1 cellular context compared by ENCODE assay signal in the genomic region with DNA sequence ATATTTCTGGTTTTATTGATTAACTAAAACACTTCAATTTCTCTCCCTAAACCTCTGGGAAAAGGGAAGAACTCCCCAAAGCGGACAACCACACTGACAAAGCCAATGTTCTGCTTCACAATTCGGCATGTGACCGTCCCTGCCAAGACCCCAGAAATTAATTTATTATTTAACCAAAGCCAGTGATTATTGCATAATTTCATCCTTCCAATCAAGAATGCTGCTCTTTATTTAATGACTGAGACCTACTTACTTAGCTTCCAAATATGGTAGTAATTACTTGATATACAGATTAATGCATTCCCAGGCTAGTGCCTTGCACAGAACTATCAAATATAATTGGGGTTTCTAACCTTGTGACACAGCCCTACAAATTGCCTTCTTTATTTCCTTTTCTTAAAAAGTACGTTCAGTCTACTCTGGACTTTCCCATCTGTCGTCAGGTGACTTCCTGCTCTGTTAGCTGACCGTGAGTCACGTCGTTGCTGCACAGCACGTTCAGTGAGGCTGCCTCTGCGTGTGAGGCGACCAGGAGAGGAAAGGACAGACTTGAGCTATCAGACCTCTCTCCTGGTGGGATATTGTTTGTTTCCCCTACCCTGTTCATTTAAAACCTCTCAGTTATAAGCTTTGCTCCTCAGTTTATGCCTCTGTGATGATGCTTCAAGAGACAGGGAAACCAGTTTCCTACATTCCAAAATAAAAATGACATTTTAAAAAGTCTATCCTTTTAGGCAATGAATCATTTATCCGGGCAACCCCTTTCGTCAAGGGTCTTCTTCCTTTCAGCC.
TF ChIP-seq lines count a peak whose summit lies in the region.

No MANE protein-coding gene starts in this region.

TF ChIP-seq in K562, 482 proteins besides CTCF, POLR2A, EP300 and RAD21 (continued from another document and continues in another):
- TF ChIP-seq IRF1 (CRISPR knock-in tag; IDR thresholded peaks at IDR 0.05; ENCODE audit: borderline replicate concordance) (no peak), ZNF445 (CRISPR knock-in tag; IDR thresholded peaks at IDR 0.05; ENCODE audit: low read depth) (no peak), ARID1B (IDR thresholded peaks at IDR 0.05) (peak; percentile 67; the same call in 1 of the 2 replicates), ILF3 (IDR thresholded peaks at IDR 0.05; ENCODE audit: borderline replicate concordance) (no peak), MITF (IDR thresholded peaks at IDR 0.05) (peak; percentile 73; the same call in 1 of the 2 replicates), CHD2 (IDR thresholded peaks at IDR 0.05; ENCODE audit: low read depth, low read length) (no peak), ZNF717 (CRISPR knock-in tag; IDR thresholded peaks at IDR 0.05) (no peak), CBFA2T3 (IDR thresholded peaks at IDR 0.05) (no peak), CBX3 (IDR thresholded peaks at IDR 0.05; ENCODE audit: borderline replicate concordance in 1 of 2, low read length in 2 of 2) (peak in 1 of 2 experiments; percentile 94; a peak in 1 of 3 replicates), ADNP (tag; IDR thresholded peaks at IDR 0.05) (no peak), XRCC5 (IDR thresholded peaks at IDR 0.05; ENCODE audit: low read depth, low read length) (no peak), MYC (IDR thresholded peaks at IDR 0.05; ENCODE audit: low read depth, low read length) (peak; percentile 64; the same call in 1 of the 2 replicates), MYC (CRISPR knock-in tag; IDR thresholded peaks at IDR 0.05; ENCODE audit: borderline replicate concordance, low read depth) (no peak), ZNF764 (CRISPR knock-in tag; IDR thresholded peaks at IDR 0.05; ENCODE audit: low read depth) (0 out of 2 replicates have a peak, but pooled peaks have one; percentile 19), HCFC1 (IDR thresholded peaks at IDR 0.05; ENCODE audit: low read depth, low read length) (peak; percentile 35; the same call in 1 of the 2 replicates), FOXA3 (CRISPR knock-in tag; conservative IDR thresholded peaks at IDR 0.05 in 1 of 2, IDR thresholded peaks at IDR 0.05 in 1 of 2) (no peak), ILK (tag; IDR thresholded peaks at IDR 0.05; ENCODE audit: borderline replicate concordance, low read depth) (no peak), ZKSCAN1 (IDR thresholded peaks at IDR 0.05; ENCODE audit: low read depth, low read length) (no peak; the same call in 1 of the 2 replicates), CCAR2 (IDR thresholded peaks at IDR 0.05; ENCODE audit: low read depth, low read length) (no peak), HBP1 (CRISPR knock-in tag; IDR thresholded peaks at IDR 0.05) (peak; percentile 46; the same call in 1 of the 2 replicates), ZNF133 (CRISPR knock-in tag; IDR thresholded peaks at IDR 0.05) (no peak), ZNF77 (CRISPR knock-in tag; IDR thresholded peaks at IDR 0.05) (no peak), MYBL2 (IDR thresholded peaks at IDR 0.05; ENCODE audit: low read depth) (no peak), MYBL2 (CRISPR knock-in tag; IDR thresholded peaks at IDR 0.05; ENCODE audit: borderline replicate concordance) (no peak), PREB (CRISPR knock-in tag; IDR thresholded peaks at IDR 0.05) (no peak), CAMTA2 (CRISPR knock-in tag; conservative IDR thresholded peaks at IDR 0.05) (no peak), ZC3H4 (CRISPR knock-in tag; IDR thresholded peaks at IDR 0.05; ENCODE audit: borderline replicate concordance) (no peak), XRCC4 (IDR thresholded peaks at IDR 0.05; ENCODE audit: extremely low read depth, insufficient read depth, insufficient read length) (no peak), SMARCC2 (IDR thresholded peaks at IDR 0.05; ENCODE audit: low read depth) (peak; percentile 53; the same call in 1 of the 2 replicates), RAD51 (IDR thresholded peaks at IDR 0.05; ENCODE audit: borderline replicate concordance, low read depth) (peak; percentile 84), ZKSCAN8 (CRISPR knock-in tag; IDR thresholded peaks at IDR 0.05) (0 out of 2 replicates have a peak, but pooled peaks have one; percentile 17), SP1 (CRISPR knock-in tag; IDR thresholded peaks at IDR 0.05) (peak; percentile 55; the same call in 1 of the 2 replicates), RB1 (IDR thresholded peaks at IDR 0.05; ENCODE audit: low read depth) (no peak), ETV5 (CRISPR knock-in tag; IDR thresholded peaks at IDR 0.05; ENCODE audit: low read depth) (peak; percentile 84), ZNF212 (CRISPR knock-in tag; IDR thresholded peaks at IDR 0.05) (no peak; the same call in 1 of the 2 replicates), IFI16 (CRISPR knock-in tag; IDR thresholded peaks at IDR 0.05) (no peak), ZNF436 (CRISPR knock-in tag; IDR thresholded peaks at IDR 0.05) (no peak), NR4A1 (CRISPR knock-in tag; IDR thresholded peaks at IDR 0.05) (no peak), NR4A1 (tag; IDR thresholded peaks at IDR 0.05) (0 out of 2 replicates have a peak, but pooled peaks have one; percentile 13), PPARD (CRISPR knock-in tag; IDR thresholded peaks at IDR 0.05) (no peak), KLF16 (IDR thresholded peaks at IDR 0.05) (no peak), ZNF311 (CRISPR knock-in tag; IDR thresholded peaks at IDR 0.05) (no peak), GATAD2A (IDR thresholded peaks at IDR 0.05) (no peak; the same call in 1 of the 2 replicates), ZNF347 (CRISPR knock-in tag; IDR thresholded peaks at IDR 0.05; ENCODE audit: low read depth) (no peak), KLF10 (CRISPR knock-in tag; IDR thresholded peaks at IDR 0.05) (no peak), ESRRA (IDR thresholded peaks at IDR 0.05; ENCODE audit: borderline replicate concordance, low read depth) (no peak; the same call in 1 of the 2 replicates), DIDO1 (tag; IDR thresholded peaks at IDR 0.05; ENCODE audit: low read depth) (no peak)
- TF ChIP-seq, protein P1, sequence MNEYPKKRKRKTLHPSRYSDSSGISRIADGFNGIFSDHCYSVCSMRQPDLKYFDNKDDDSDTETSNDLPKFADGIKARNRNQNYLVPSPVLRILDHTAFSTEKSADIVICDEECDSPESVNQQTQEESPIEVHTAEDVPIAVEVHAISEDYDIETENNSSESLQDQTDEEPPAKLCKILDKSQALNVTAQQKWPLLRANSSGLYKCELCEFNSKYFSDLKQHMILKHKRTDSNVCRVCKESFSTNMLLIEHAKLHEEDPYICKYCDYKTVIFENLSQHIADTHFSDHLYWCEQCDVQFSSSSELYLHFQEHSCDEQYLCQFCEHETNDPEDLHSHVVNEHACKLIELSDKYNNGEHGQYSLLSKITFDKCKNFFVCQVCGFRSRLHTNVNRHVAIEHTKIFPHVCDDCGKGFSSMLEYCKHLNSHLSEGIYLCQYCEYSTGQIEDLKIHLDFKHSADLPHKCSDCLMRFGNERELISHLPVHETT (CRISPR knock-in tag; conservative IDR thresholded peaks at IDR 0.05 in 1 of 2, IDR thresholded peaks at IDR 0.05 in 1 of 2): no peak
- TF ChIP-seq, protein P2, sequence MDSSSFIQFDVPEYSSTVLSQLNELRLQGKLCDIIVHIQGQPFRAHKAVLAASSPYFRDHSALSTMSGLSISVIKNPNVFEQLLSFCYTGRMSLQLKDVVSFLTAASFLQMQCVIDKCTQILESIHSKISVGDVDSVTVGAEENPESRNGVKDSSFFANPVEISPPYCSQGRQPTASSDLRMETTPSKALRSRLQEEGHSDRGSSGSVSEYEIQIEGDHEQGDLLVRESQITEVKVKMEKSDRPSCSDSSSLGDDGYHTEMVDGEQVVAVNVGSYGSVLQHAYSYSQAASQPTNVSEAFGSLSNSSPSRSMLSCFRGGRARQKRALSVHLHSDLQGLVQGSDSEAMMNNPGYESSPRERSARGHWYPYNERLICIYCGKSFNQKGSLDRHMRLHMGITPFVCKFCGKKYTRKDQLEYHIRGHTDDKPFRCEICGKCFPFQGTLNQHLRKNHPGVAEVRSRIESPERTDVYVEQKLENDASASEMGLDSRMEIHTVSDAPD (CRISPR knock-in tag; IDR thresholded peaks at IDR 0.05): no peak
- TF ChIP-seq, protein P3, sequence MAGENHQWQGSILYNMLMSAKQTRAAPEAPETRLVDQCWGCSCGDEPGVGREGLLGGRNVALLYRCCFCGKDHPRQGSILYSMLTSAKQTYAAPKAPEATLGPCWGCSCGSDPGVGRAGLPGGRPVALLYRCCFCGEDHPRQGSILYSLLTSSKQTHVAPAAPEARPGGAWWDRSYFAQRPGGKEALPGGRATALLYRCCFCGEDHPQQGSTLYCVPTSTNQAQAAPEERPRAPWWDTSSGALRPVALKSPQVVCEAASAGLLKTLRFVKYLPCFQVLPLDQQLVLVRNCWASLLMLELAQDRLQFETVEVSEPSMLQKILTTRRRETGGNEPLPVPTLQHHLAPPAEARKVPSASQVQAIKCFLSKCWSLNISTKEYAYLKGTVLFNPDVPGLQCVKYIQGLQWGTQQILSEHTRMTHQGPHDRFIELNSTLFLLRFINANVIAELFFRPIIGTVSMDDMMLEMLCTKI (IDR thresholded peaks at IDR 0.05; ENCODE audit: partially characterized antibody): no peak
- TF ChIP-seq, protein P4, sequence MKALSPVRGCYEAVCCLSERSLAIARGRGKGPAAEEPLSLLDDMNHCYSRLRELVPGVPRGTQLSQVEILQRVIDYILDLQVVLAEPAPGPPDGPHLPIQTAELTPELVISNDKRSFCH (CRISPR knock-in tag; IDR thresholded peaks at IDR 0.05): no peak
- TF ChIP-seq, protein P4 (tag; IDR thresholded peaks at IDR 0.05): peak; percentile 54; the same call in 1 of the 2 replicates
- TF ChIP-seq, protein P5, sequence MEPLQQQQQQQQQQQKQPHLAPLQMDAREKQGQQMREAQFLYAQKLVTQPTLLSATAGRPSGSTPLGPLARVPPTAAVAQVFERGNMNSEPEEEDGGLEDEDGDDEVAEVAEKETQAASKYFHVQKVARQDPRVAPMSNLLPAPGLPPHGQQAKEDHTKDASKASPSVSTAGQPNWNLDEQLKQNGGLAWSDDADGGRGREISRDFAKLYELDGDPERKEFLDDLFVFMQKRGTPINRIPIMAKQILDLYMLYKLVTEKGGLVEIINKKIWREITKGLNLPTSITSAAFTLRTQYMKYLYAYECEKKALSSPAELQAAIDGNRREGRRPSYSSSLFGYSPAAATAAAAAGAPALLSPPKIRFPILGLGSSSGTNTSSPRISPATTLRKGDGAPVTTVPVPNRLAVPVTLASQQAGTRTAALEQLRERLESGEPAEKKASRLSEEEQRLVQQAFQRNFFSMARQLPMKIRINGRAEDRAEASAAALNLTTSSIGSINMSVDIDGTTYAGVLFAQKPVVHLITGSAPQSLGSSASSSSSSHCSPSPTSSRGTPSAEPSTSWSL (CRISPR knock-in tag; IDR thresholded peaks at IDR 0.05; ENCODE audit: borderline replicate concordance): 0 out of 2 replicates have a peak, but pooled peaks have one; percentile 43
- TF ChIP-seq, protein P6, sequence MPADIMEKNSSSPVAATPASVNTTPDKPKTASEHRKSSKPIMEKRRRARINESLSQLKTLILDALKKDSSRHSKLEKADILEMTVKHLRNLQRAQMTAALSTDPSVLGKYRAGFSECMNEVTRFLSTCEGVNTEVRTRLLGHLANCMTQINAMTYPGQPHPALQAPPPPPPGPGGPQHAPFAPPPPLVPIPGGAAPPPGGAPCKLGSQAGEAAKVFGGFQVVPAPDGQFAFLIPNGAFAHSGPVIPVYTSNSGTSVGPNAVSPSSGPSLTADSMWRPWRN (IDR thresholded peaks at IDR 0.05; ENCODE audit: low read depth): no peak
